In the genomic region with DNA sequence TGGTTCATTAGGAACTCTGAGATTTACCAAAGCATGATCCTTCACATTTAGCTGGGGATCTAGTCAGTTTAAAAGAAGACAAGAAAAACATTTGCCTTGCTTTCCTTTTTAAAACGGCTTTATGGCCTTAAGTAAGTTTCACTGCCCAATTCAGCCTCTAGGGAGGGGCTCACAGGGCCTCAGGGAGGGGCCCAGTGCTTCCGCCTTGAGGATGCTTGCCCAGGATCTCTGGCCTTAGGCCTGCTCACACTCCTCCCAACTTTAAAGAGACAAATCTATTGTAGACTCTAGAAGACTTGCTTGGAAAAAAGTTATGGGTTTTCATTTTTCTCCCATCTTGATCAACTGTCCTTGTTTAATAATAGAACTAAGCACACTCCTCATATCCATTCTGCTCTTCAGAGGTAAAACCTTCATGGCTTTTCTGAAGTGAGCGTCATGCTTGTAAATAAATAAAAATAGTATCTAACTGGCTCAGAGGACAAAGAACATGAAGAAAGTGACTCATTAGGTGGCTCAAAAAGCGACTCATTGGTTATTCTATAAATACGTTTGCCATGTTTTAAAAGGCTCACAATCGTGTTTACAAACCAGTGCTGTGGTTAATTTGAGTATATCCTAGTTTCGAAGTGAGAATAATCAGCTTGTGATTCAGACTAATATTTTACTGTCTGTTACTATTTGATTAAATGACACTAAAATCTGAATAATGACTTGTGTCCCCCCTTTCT, we compare ENCODE assay signal across 8 cellular contexts. TPM values are rescaled to one million over a fixed set of nuclear protein-coding genes. Genes with fewer than 3 reads are reported as not detected.
A peak's percentile ranks its signal among the peaks of the same experiment; 100 is the strongest.
DNase-seq lines count a peak whose midpoint lies in the region; ATAC-seq and TF ChIP-seq lines count a peak whose summit lies in the region.

No MANE protein-coding gene starts in this region.

- H3K4me1 Mint-ChIP-seq in osteocyte (ENCODE audit: unreplicated experiment) = peaks cover 7% of the 10 kb centered on the region

- H3K36me3 Mint-ChIP-seq in osteocyte (ENCODE audit: unreplicated experiment) = peaks cover 23% of the 10 kb centered on the region

- H3K27ac Mint-ChIP-seq in osteocyte (ENCODE audit: unreplicated experiment) = peak overlapping the region; percentile 77

- H3K27me3 Mint-ChIP-seq in osteocyte (ENCODE audit: unreplicated experiment) = no peaks in the 10 kb centered on the region

- H3K9me3 ChIP-seq in ascending aorta = no peaks in the 10 kb centered on the region

- no peaks in the 10 kb centered on the region for H3K27me3 ChIP-seq in ascending aorta

- TF ChIP-seq POLR2A in GM18505 (IDR thresholded peaks at IDR 0.05; ENCODE audit: borderline replicate concordance, extremely low read depth, insufficient read depth, insufficient read length) = no peak

- DNase-seq in ascending aorta (ENCODE audit: low spot score in 2 of 2) = peak in 1 of 2 donors; percentile 75
- DNase-seq in osteocyte (ENCODE audit: extremely low spot score, unreplicated experiment) = no peak
- no peak for DNase-seq in stimulated activated naive CD8-positive, alpha-beta T cell treated with anti-CD3 and anti-CD28 coated beads, Interleukin-15, Interleukin-2, amounts not matched to agents 100 U/mL and 50 U/mL, for 24 hours
- no peak for DNase-seq in 8988T
- no peak for DNase-seq in midbrain (lab: John Stamatoyannopoulos, UW)
- no peak for DNase-seq in AG08396 (ENCODE audit: low spot score)

- ATAC-seq in GM18505 (IDR thresholded peaks at IDR 0.05; ENCODE audit: unreplicated experiment) (peak; percentile 63), HG02642 (IDR thresholded peaks at IDR 0.05; ENCODE audit: poor library complexity, unreplicated experiment) (peak; percentile 68)
- no peak for ATAC-seq in stimulated activated naive CD8-positive, alpha-beta T cell treated with anti-CD3 and anti-CD28 coated beads, Interleukin-15, Interleukin-2, amounts not matched to agents 100 U/mL and 50 U/mL, for 24 hours

- intact Hi-C loops in ascending aorta (cut with DNase I) = no loop called here

- no peaks in the 10 kb centered on the region for H3K9me3 Mint-ChIP-seq in osteocyte (ENCODE audit: unreplicated experiment)

- no peak for TF ChIP-seq CTCF in ascending aorta (IDR thresholded peaks at IDR 0.05)
- no peak for TF ChIP-seq CTCF in osteocyte (IDR thresholded peaks at IDR 0.05)

- H3K4me3 Mint-ChIP-seq in osteocyte (ENCODE audit: unreplicated experiment) = no peak overlapping the region

- H3K4me3 ChIP-seq in ascending aorta = no peak overlapping the region

- peaks cover 20 to 21% of the 10 kb centered on the region in 2 donors for H3K36me3 ChIP-seq in ascending aorta

- peaks cover 0 to 10% of the 10 kb centered on the region in 2 donors for H3K4me1 ChIP-seq in ascending aorta

- H3K27ac ChIP-seq in ascending aorta = peak overlapping the region; percentile 72 to 75

RNA-seq across cellular contexts. Expression of a gene that starts 13.7 kb away (rescaled TPM):
- total RNA-seq in ascending aorta = 30.7 TPM
- total RNA-seq in osteocyte = 85.5 and 89.0 TPM in 2 replicates
